8 cellular contexts compared by ENCODE assay signal in genomic region chr2:190277234-190278112, GRCh38. TPM values are rescaled to one million over a fixed set of nuclear protein-coding genes. Genes with fewer than 3 reads are reported as not detected.
DNase-seq lines count a peak whose midpoint lies in the region; ATAC-seq, FAIRE-seq and TF ChIP-seq lines count a peak whose summit lies in the region.

No MANE protein-coding gene starts in this region.

- H3K27me3 Mint-ChIP-seq in CD14-positive monocyte (ENCODE audit: low read depth in 3 of 3) (peaks cover 0 to 2% (median 0%) of the 10 kb centered on the region in 3 donors), natural killer cell (ENCODE audit: low read depth in 2 of 2) (no peaks in the 10 kb centered on the region)

- no peak overlapping the region for H3K4me3 ChIP-seq in NT2/D1 (ENCODE audit: insufficient read length, low read depth)

- H3K4me1 Mint-ChIP-seq in CD14-positive monocyte, result peaks cover 2% of the 10 kb centered on the region
- peaks cover 2% of the 10 kb centered on the region in 2 donors for H3K4me1 Mint-ChIP-seq in natural killer cell

- peaks cover 0 to 3% (median 0%) of the 10 kb centered on the region in 7 donors for H3K9me3 Mint-ChIP-seq in CD14-positive monocyte
- H3K9me3 Mint-ChIP-seq in natural killer cell, result no peaks in the 10 kb centered on the region

- intact Hi-C loops in CD14-positive monocyte (cut with micrococcal nuclease), result no loop called here
- intact Hi-C loops in natural killer cell (cut with micrococcal nuclease), result loop anchor here (1.0 kb wide), 2 partner anchors 188 to 616 kb away; partner anchors contain the start of gene ASNSD1

- FAIRE-seq in GM18507 (lab: Jason Lieb, UNC), result peak; percentile 45

- no peak for DNase-seq in CD14-positive monocyte (ENCODE audit: low spot score)
- no peak for DNase-seq in GM18507 (ENCODE audit: extremely low spot score, insufficient read length, low read depth)
- peak; percentile 3 for DNase-seq in NT2/D1 (ENCODE audit: low read depth, low spot score)
- DNase-seq in dedifferentiated amniotic fluid mesenchymal stem cell (ENCODE audit: extremely low spot score), result peak; percentile 28
- DNase-seq in natural killer cell, result no peak

- peak; percentile 78 for TF ChIP-seq CTCF in CD14-positive monocyte (IDR thresholded peaks at IDR 0.05)
- TF ChIP-seq CTCF in natural killer cell (IDR thresholded peaks at IDR 0.05), result peak; percentile 45

- peaks cover 9% of the 10 kb centered on the region for H3K36me3 ChIP-seq in NT2/D1 (ENCODE audit: insufficient read depth, insufficient read length, low read length)

- ATAC-seq in natural killer cell, result peak in 1 of 3 donors; percentile 28
- ATAC-seq in GM19467 (IDR thresholded peaks at IDR 0.05; ENCODE audit: unreplicated experiment), result no peak
- ATAC-seq in HG03378 (IDR thresholded peaks at IDR 0.05; ENCODE audit: unreplicated experiment), result no peak
- no peak for ATAC-seq in GM21515 (IDR thresholded peaks at IDR 0.05; ENCODE audit: unreplicated experiment)

- no peaks in the 10 kb centered on the region for H3K27me3 ChIP-seq in NT2/D1 (ENCODE audit: insufficient read depth, insufficient read length)

- no peaks in the 10 kb centered on the region for H3K4me1 ChIP-seq in NT2/D1 (ENCODE audit: insufficient read depth, insufficient read length)

- peaks cover 17 to 18% of the 10 kb centered on the region in 2 donors for H3K36me3 Mint-ChIP-seq in CD14-positive monocyte
- H3K36me3 Mint-ChIP-seq in natural killer cell, result peaks cover 7% of the 10 kb centered on the region

- H3K4me3 Mint-ChIP-seq in CD14-positive monocyte (no peak overlapping the region), natural killer cell (no peak overlapping the region)

- H3K9ac ChIP-seq in NT2/D1 (ENCODE audit: insufficient read length, low read depth), result no peak overlapping the region

- peaks cover 12% of the 10 kb centered on the region; the same call in 1 of the 2 replicates for H3K9me3 ChIP-seq in NT2/D1 (ENCODE audit: insufficient read depth, low read length)

- H3K27ac Mint-ChIP-seq in CD14-positive monocyte (no peak overlapping the region), natural killer cell (no peak overlapping the region)

RNA-seq across cellular contexts. Expression of gene HIBCH, which starts 42.2 kb away (rescaled TPM):
- polyA plus RNA-seq in CD14-positive monocyte, result 1 to 10 TPM; 7.3 to 8.2 TPM
- 10 to 100 TPM; 19.3 to 31.4 (median 21.6) TPM for total RNA-seq in natural killer cell

Comparison
In these comparisons a context has a peak if more than half of its experiments do, and no peak if none do; other contexts are left out.
1. DNase-seq: peak in NT2/D1 (single experiment) and dedifferentiated amniotic fluid mesenchymal stem cell (single experiment); none in CD14-positive monocyte (single experiment), GM18507 (single experiment) and natural killer cell (single experiment).